In genomic region chr4:125187221-125187620, GRCh38 we compare ENCODE assay signal across 21 cellular contexts.
DNase-seq lines count a peak whose midpoint lies in the region; ATAC-seq, FAIRE-seq and TF ChIP-seq lines count a peak whose summit lies in the region.
"Had no signal": no experiment of that assay in that cellular context is flagged by ENCODE, and none has a peak within 500 bp of the region (broad histone marks: within the 10 kb centered on the region; RNA-seq: fewer than 3 reads in every experiment).

No MANE protein-coding gene starts in this region.

- H3K27ac ChIP-seq in breast epithelium (no peak overlapping the region), kidney (ENCODE audit: low read depth in 2 of 2, low read length in 2 of 2) (no peak overlapping the region), GM23338 (ENCODE audit: low read depth) (no peak overlapping the region)
- H3K27ac ChIP-seq: 22Rv1, KMS-11, lower lobe of right lung had no signal

- H3K9me3 ChIP-seq in breast epithelium (no peaks in the 10 kb centered on the region), kidney (ENCODE audit: control insufficient read depth in 1 of 2, low read length in 2 of 2) (no peaks in the 10 kb centered on the region)
- H3K9me3 ChIP-seq: lower lobe of right lung had no signal

- H3K27ac Mint-ChIP-seq in MCF 10A (ENCODE audit: low read depth, unreplicated experiment) (peak overlapping the region; percentile 85), GM23338 (no peak overlapping the region)
- H3K27ac Mint-ChIP-seq: activated naive CD4-positive, alpha-beta T cell treated with anti-CD3 and anti-CD28 coated beads for 36 hours; natural killer cell had no signal

- intact Hi-C loops in MCF 10A (cut with micrococcal nuclease), result loop anchor here (5.0 kb wide), 1 partner anchor 475 kb away; the partner anchor contains the start of gene ANKRD50
- intact Hi-C loops in breast epithelium (cut with DNase I; ENCODE audit: low total_unique reads), result no loop called here
- intact Hi-C loops in kidney (cut with DNase I), result no loop called here

- no peaks in the 10 kb centered on the region for H3K79me2 ChIP-seq in GM23338 (replicated peaks; ENCODE audit: insufficient read depth)

- H3K36me3 Mint-ChIP-seq in MCF 10A (ENCODE audit: insufficient read depth, unreplicated experiment) (no peaks in the 10 kb centered on the region), GM23338 (ENCODE audit: low read depth) (peaks cover 3% of the 10 kb centered on the region; the same call in 1 of the 3 replicates)
- H3K36me3 Mint-ChIP-seq: natural killer cell had no signal

- H3K27me3 ChIP-seq in breast epithelium (no peaks in the 10 kb centered on the region), GM23338 (ENCODE audit: insufficient read depth) (no peaks in the 10 kb centered on the region)
- H3K27me3 ChIP-seq: tibial nerve had no signal

- H3K4me2 ChIP-seq in GM23338, result no peak overlapping the region
- H3K4me2 ChIP-seq: KMS-11 had no signal

- H4K20me1 ChIP-seq in GM23338 (replicated peaks; ENCODE audit: insufficient read depth), result no peaks in the 10 kb centered on the region

- no peak for TF ChIP-seq POLR2A in breast epithelium (IDR thresholded peaks at IDR 0.05)

- H3K4me1 Mint-ChIP-seq in MCF 10A (ENCODE audit: insufficient read depth, unreplicated experiment), result peaks cover 28% of the 10 kb centered on the region
- H3K4me1 Mint-ChIP-seq in GM23338, result no peaks in the 10 kb centered on the region
- H3K4me1 Mint-ChIP-seq: central memory CD8-positive, alpha-beta T cell; natural killer cell had no signal

- no peak for TF ChIP-seq CTCF in MCF 10A (IDR thresholded peaks at IDR 0.05; ENCODE audit: unreplicated experiment)
- TF ChIP-seq CTCF in breast epithelium (IDR thresholded peaks at IDR 0.05), result no peak
- TF ChIP-seq CTCF in astrocyte of the spinal cord (IDR thresholded peaks at IDR 0.05; ENCODE audit: low read depth, low read length), result no peak
- no peak for TF ChIP-seq CTCF in kidney (IDR thresholded peaks at IDR 0.05; ENCODE audit: borderline replicate concordance, extremely low read depth, insufficient read depth)
- TF ChIP-seq CTCF in GM23338 (conservative IDR thresholded peaks at IDR 0.05; ENCODE audit: low read depth in 2 of 2), result no peak

- H3K4me3 Mint-ChIP-seq in MCF 10A (ENCODE audit: unreplicated experiment), result peak overlapping the region; percentile 14
- no peak overlapping the region for H3K4me3 Mint-ChIP-seq in GM23338
- H3K4me3 Mint-ChIP-seq: activated naive CD4-positive, alpha-beta T cell treated with anti-CD3 and anti-CD28 coated beads for 36 hours; central memory CD8-positive, alpha-beta T cell; natural killer cell had no signal

- CTCF ChIA-PET in MCF 10A (lab: Yijun Ruan, JAX), result no interaction called here

- DNase-seq in MCF 10A (ENCODE audit: unreplicated experiment) (peak; percentile 69), breast epithelium (ENCODE audit: low spot score in 2 of 2) (no peak), astrocyte of the spinal cord (ENCODE audit: low read depth, low spot score) (peak; percentile 85), foreskin melanocyte (peak; percentile 19), DMS153 treated with DMSO at 0.1 percent for 48 hours (lab: John Stamatoyannopoulos, UW; ENCODE audit: unreplicated experiment) (no peak), kidney (no peak), GM23338 (ENCODE audit: low spot score) (no peak)
- DNase-seq: activated naive CD4-positive, alpha-beta T cell treated with anti-CD3 and anti-CD28 coated beads for 36 hours; lower lobe of right lung; natural killer cell; NCI-H1436 treated with DMSO at 0.1 percent for 48 hours; NCI-H446 treated with DMSO at 0.1 percent for 48 hours; retina; stimulated activated CD4-positive, alpha-beta T cell treated with anti-CD3 and anti-CD28 coated beads, Interleukin-2, amount 100 ng/mL, for 48 hours had no signal

- H3K4me3 ChIP-seq in breast epithelium (no peak overlapping the region), astrocyte of the spinal cord (ENCODE audit: low read depth, low read length) (no peak overlapping the region), kidney (ENCODE audit: low read length in 2 of 2) (no peak overlapping the region), GM23338 (no peak overlapping the region)
- H3K4me3 ChIP-seq: lower lobe of right lung, tibial nerve had no signal

- H3K36me3 ChIP-seq in breast epithelium (no peaks in the 10 kb centered on the region), kidney (ENCODE audit: control insufficient read depth in 1 of 2, insufficient read depth in 2 of 2, low read length in 2 of 2) (no peaks in the 10 kb centered on the region), GM23338 (ENCODE audit: insufficient read depth) (no peaks in the 10 kb centered on the region)
- H3K36me3 ChIP-seq: lower lobe of right lung, tibial nerve had no signal

- POLR2A ChIA-PET in MCF 10A (lab: Yijun Ruan, JAX), result interaction anchor here (1.1 to 1.9 kb wide), 4 partner anchors 12 to 242 kb away, joined by 3 to 6 read pairs (median 4); no protein-coding TSS in a partner anchor

- no TSS peak for BruUV-seq in MCF 10A (replicated peaks; lab: Mats Ljungman, UMichigan)

- ATAC-seq in HG03439 (IDR thresholded peaks at IDR 0.05; ENCODE audit: unreplicated experiment), result no peak
- no peak for ATAC-seq in GM23338
- ATAC-seq: HCT116, lower lobe of right lung, natural killer cell had no signal

- in situ Hi-C loops in astrocyte of the spinal cord (cut with HindIII; ENCODE audit: low sequenced_read_pairs), result no loop called here

- no peaks in the 10 kb centered on the region for H3F3A ChIP-seq in GM23338 (replicated peaks; ENCODE audit: low read depth)

- no peak overlapping the region for H3K9ac ChIP-seq in kidney (ENCODE audit: low read length in 2 of 2)
- H3K9ac ChIP-seq: KMS-11 had no signal

- H3K27me3 Mint-ChIP-seq in MCF 10A (ENCODE audit: insufficient read depth, unreplicated experiment) (no peaks in the 10 kb centered on the region), GM23338 (ENCODE audit: insufficient read depth, low read depth, poor library complexity) (no peaks in the 10 kb centered on the region)
- H3K27me3 Mint-ChIP-seq: central memory CD8-positive, alpha-beta T cell had no signal

- no peaks in the 10 kb centered on the region; the same call in none of the 2 replicates for H3K9me2 ChIP-seq in GM23338 (ENCODE audit: insufficient read depth)

- H3K4me1 ChIP-seq in breast epithelium, result no peaks in the 10 kb centered on the region
- H3K4me1 ChIP-seq in kidney (ENCODE audit: control insufficient read depth in 1 of 2, insufficient read depth in 1 of 2, low read depth in 1 of 2, low read length in 2 of 2), result no peaks in the 10 kb centered on the region
- H3K4me1 ChIP-seq in GM23338 (ENCODE audit: insufficient read depth), result no peaks in the 10 kb centered on the region
- H3K4me1 ChIP-seq: lower lobe of right lung had no signal

- H2AFZ ChIP-seq in GM23338, result no peak overlapping the region

- no peak for FAIRE-seq in kidney (lab: Jason Lieb, UNC)
- FAIRE-seq: endometrium had no signal

- H3K9me3 Mint-ChIP-seq in MCF 10A (ENCODE audit: unreplicated experiment) (no peaks in the 10 kb centered on the region), GM23338 (no peaks in the 10 kb centered on the region)
- H3K9me3 Mint-ChIP-seq: activated naive CD4-positive, alpha-beta T cell treated with anti-CD3 and anti-CD28 coated beads for 36 hours had no signal

TF ChIP-seq in GM23338, 12 proteins besides CTCF, POLR2A, EP300 and RAD21:
- no peak for TF ChIP-seq ZNF331 (CRISPR knock-in tag; IDR thresholded peaks at IDR 0.05; ENCODE audit: low read depth)
- no peak for TF ChIP-seq POLR2AphosphoS5 (IDR thresholded peaks at IDR 0.05; ENCODE audit: low read depth)
- TF ChIP-seq STAT1 (IDR thresholded peaks at IDR 0.05; ENCODE audit: unreplicated experiment), result no peak
- TF ChIP-seq NANOG (IDR thresholded peaks at IDR 0.05; ENCODE audit: borderline replicate concordance), result no peak
- TF ChIP-seq REST (IDR thresholded peaks at IDR 0.05; ENCODE audit: unreplicated experiment), result no peak
- no peak for TF ChIP-seq JUNB (IDR thresholded peaks at IDR 0.05; ENCODE audit: unreplicated experiment)
- no peak for TF ChIP-seq EZH2phosphoT487 (IDR thresholded peaks at IDR 0.05; ENCODE audit: unreplicated experiment)
- TF ChIP-seq CREB1 (CRISPR knock-in tag; IDR thresholded peaks at IDR 0.05; ENCODE audit: low read depth), result no peak
- TF ChIP-seq ZNF114 (CRISPR knock-in tag; IDR thresholded peaks at IDR 0.05), result no peak
- TF ChIP-seq ETS1 (IDR thresholded peaks at IDR 0.05), result no peak
TF ChIP-seq in GM23338: peak in this region for 0.

Comparison
In these comparisons a context has a peak if more than half of its experiments do, and no peak if none do; other contexts are left out.
1. DNase-seq: peak in MCF 10A (single experiment), astrocyte of the spinal cord (single experiment) and foreskin melanocyte (single experiment); none in breast epithelium (0 of 2), DMS153 treated with DMSO at 0.1 percent for 48 hours (single experiment), kidney (single experiment) and GM23338 (single experiment).